In genomic region chr17:66583112-66583748, GRCh38 we compare ENCODE assay signal across 21 cellular contexts.
DNase-seq lines count a peak whose midpoint lies in the region; ATAC-seq, FAIRE-seq and TF ChIP-seq lines count a peak whose summit lies in the region.
"Had no signal": no experiment of that assay in that cellular context is flagged by ENCODE, and none has a peak within 500 bp of the region (broad histone marks: within the 10 kb centered on the region; RNA-seq: fewer than 3 reads in every experiment).

No MANE protein-coding gene starts in this region.

- POLR2A ChIA-PET in A549 (lab: Yijun Ruan, JAX) (no interaction called here), Caco-2 (lab: Charles Lee) (no interaction called here)

- H3K18ac ChIP-seq in mesenchymal stem cell (ENCODE audit: low read depth in 1 of 2, low read length in 2 of 2): no peak overlapping the region

- H3K27ac ChIP-seq in A549 (no peak overlapping the region; a peak in 1 of 6 replicates), mesenchymal stem cell (ENCODE audit: low read length, poor library complexity, severe bottlenecking) (peak overlapping the region; percentile 83)
- H3K27ac ChIP-seq: RWPE1 had no signal

- H3K23ac ChIP-seq in mesenchymal stem cell (ENCODE audit: low read length in 2 of 2): no peak overlapping the region

- no peak overlapping the region for H2BK120ac ChIP-seq in mesenchymal stem cell (ENCODE audit: low read depth, low read length)

- no peak overlapping the region for H3K4ac ChIP-seq in mesenchymal stem cell (ENCODE audit: low read depth in 1 of 2, low read length in 2 of 2)

- H3K4me3 Mint-ChIP-seq in Caco-2 (ENCODE audit: unreplicated experiment) (no peak overlapping the region), chondrocyte (ENCODE audit: unreplicated experiment) (peak overlapping the region; percentile 13)
- H3K4me3 Mint-ChIP-seq: CD8-positive, alpha-beta T cell had no signal

- H3K4me1 Mint-ChIP-seq in Caco-2 (ENCODE audit: low read depth, unreplicated experiment): peaks cover 39% of the 10 kb centered on the region
- peaks cover 57% of the 10 kb centered on the region for H3K4me1 Mint-ChIP-seq in chondrocyte (ENCODE audit: low read depth)

- H4K8ac ChIP-seq in mesenchymal stem cell (ENCODE audit: low read length): no peak overlapping the region

- CTCF ChIA-PET in A549 (lab: Yijun Ruan, JAX) (interaction anchor here (1.9 to 2.4 kb wide), 2 partner anchors 10 to 16 kb away, joined by 6 to 10 read pairs; no protein-coding TSS in a partner anchor), Caco-2 (lab: Charles Lee) (no interaction called here)

- H3K9me3 ChIP-seq in A549: no peaks in the 10 kb centered on the region
- H3K9me3 ChIP-seq in Caco-2: no peaks in the 10 kb centered on the region
- no peaks in the 10 kb centered on the region for H3K9me3 ChIP-seq in mesenchymal stem cell (ENCODE audit: control insufficient read depth, low read length)
- H3K9me3 ChIP-seq: MG63 had no signal

- no peaks in the 10 kb centered on the region for H3K9me3 Mint-ChIP-seq in Caco-2 (ENCODE audit: unreplicated experiment)
- no peaks in the 10 kb centered on the region for H3K9me3 Mint-ChIP-seq in chondrocyte (ENCODE audit: low read depth)

- no peak overlapping the region for H2AK5ac ChIP-seq in mesenchymal stem cell (ENCODE audit: low read length, severe bottlenecking)

- H3K4me2 ChIP-seq in A549 (peak overlapping the region; percentile 28), mesenchymal stem cell (ENCODE audit: low read length, poor library complexity, severe bottlenecking) (no peak overlapping the region)

- DNase-seq in A549 (ENCODE audit: low read depth in 1 of 2, low spot score in 1 of 2): no peak
- no peak for DNase-seq in Caco-2
- no peak for DNase-seq in chondrocyte (ENCODE audit: low spot score)
- DNase-seq in mesenchymal stem cell: no peak
- DNase-seq in HT-29 (ENCODE audit: low spot score): no peak
- no peak for DNase-seq in COLO668 (lab: John Stamatoyannopoulos, UW; ENCODE audit: unreplicated experiment)
- DNase-seq in nucleus accumbens (lab: John Stamatoyannopoulos, UW): no peak
- DNase-seq in 8988T: no peak
- DNase-seq: CD8-positive, alpha-beta T cell; GF-D8; IMR-90; Karpas-422; MG63; NCI-H1092; NCI-H146; NCI-H2081; NCI-H748 treated with DMSO at 0.1 percent for 48 hours; OCI-M1 had no signal

- no peak for FAIRE-seq in A549 (lab: Jason Lieb, UNC)
- FAIRE-seq: GM12892, H54 had no signal

- intact Hi-C loops in Caco-2 (cut with micrococcal nuclease; ENCODE audit: unreplicated experiment): no loop called here

- H3K27me3 ChIP-seq in Caco-2 (replicated peaks; ENCODE audit: control insufficient read depth, insufficient read depth, low read length) (no peaks in the 10 kb centered on the region), mesenchymal stem cell (ENCODE audit: control insufficient read depth in 1 of 2, insufficient read depth in 1 of 2, low read length in 2 of 2) (no peaks in the 10 kb centered on the region)
- H3K27me3 ChIP-seq: MG63 had no signal

- BruUV-seq in Caco-2 (replicated peaks; lab: Mats Ljungman, UMichigan): no TSS peak

- 65% methylated on average over 4 of the region's 4 CpGs for WGBS in A549 (ENCODE audit: missing lambda C conversion rate)
- WGBS in mesenchymal stem cell: 97% methylated on average over 3 of the region's 4 CpGs

- no peak overlapping the region for H2BK15ac ChIP-seq in mesenchymal stem cell (ENCODE audit: low read depth, poor library complexity, severe bottlenecking)

- H2BK12ac ChIP-seq in mesenchymal stem cell (ENCODE audit: low read length in 2 of 2): no peak overlapping the region

- no peak for ATAC-seq in A549
- ATAC-seq: CD8-positive, alpha-beta T cell had no signal

- no peak overlapping the region for H3K14ac ChIP-seq in mesenchymal stem cell (ENCODE audit: low read length in 2 of 2)

- TF ChIP-seq CTCF in A549 (IDR thresholded peaks at IDR 0.05): no peak
- TF ChIP-seq CTCF in Caco-2 (IDR thresholded peaks at IDR 0.05; ENCODE audit: insufficient read depth in 1 of 2, low read depth in 1 of 2, low read length in 1 of 2, severe bottlenecking in 1 of 2, unreplicated experiment in 1 of 2): no peak
- TF ChIP-seq CTCF in chondrocyte (IDR thresholded peaks at IDR 0.05): no peak

- no peak overlapping the region for H4K91ac ChIP-seq in mesenchymal stem cell (ENCODE audit: low read length)

- no peak for TF ChIP-seq POLR2A in A549 (IDR thresholded peaks at IDR 0.05; ENCODE audit: low read length)

- H3K36me3 ChIP-seq in Caco-2 (ENCODE audit: control insufficient read depth, insufficient read depth, low read length) (no peaks in the 10 kb centered on the region), mesenchymal stem cell (ENCODE audit: control insufficient read depth in 1 of 2, insufficient read depth in 2 of 2, low read depth in 1 of 2, low read length in 2 of 2) (peaks cover 0 to 7% of the 10 kb centered on the region in 2 experiments)
- H3K36me3 ChIP-seq: MG63 had no signal

- H3K27ac Mint-ChIP-seq in Caco-2 (ENCODE audit: unreplicated experiment) (peak overlapping the region; percentile 16), chondrocyte (ENCODE audit: unreplicated experiment) (peak overlapping the region; percentile 64)
- H3K27ac Mint-ChIP-seq: CD8-positive, alpha-beta T cell had no signal

- H3K9ac ChIP-seq in mesenchymal stem cell (ENCODE audit: low read length): no peak overlapping the region

- H3K27me3 Mint-ChIP-seq in Caco-2 (ENCODE audit: insufficient read depth, unreplicated experiment) (no peaks in the 10 kb centered on the region), chondrocyte (ENCODE audit: low read depth) (no peaks in the 10 kb centered on the region)

- H3K4me3 ChIP-seq in A549: no peak overlapping the region
- no peak overlapping the region for H3K4me3 ChIP-seq in Caco-2 (ENCODE audit: low read depth, low read length)
- H3K4me3 ChIP-seq in mesenchymal stem cell (ENCODE audit: insufficient read depth in 1 of 2, low read depth in 1 of 2, low read length in 2 of 2): no peak overlapping the region
- H3K4me3 ChIP-seq: MG63 had no signal

- no peak overlapping the region for H2AFZ ChIP-seq in mesenchymal stem cell (ENCODE audit: low read depth, low read length)

- H2BK5ac ChIP-seq in mesenchymal stem cell (ENCODE audit: low read depth, low read length, poor library complexity, severe bottlenecking): no peak overlapping the region

- TF ChIP-seq EP300 in A549 (IDR thresholded peaks at IDR 0.05): no peak

- TF ChIP-seq RAD21 in A549 (conservative IDR thresholded peaks at IDR 0.05 in 1 of 2, IDR thresholded peaks at IDR 0.05 in 1 of 2): no peak

- H3K4me1 ChIP-seq in A549: peaks cover 43% of the 10 kb centered on the region
- peaks cover 44% of the 10 kb centered on the region for H3K4me1 ChIP-seq in Caco-2
- H3K4me1 ChIP-seq in mesenchymal stem cell (ENCODE audit: control insufficient read depth, insufficient read depth, low read depth, low read length): peaks cover 27% of the 10 kb centered on the region

- peaks cover 37% of the 10 kb centered on the region for H3K79me1 ChIP-seq in mesenchymal stem cell (replicated peaks; ENCODE audit: low read length, poor library complexity, severe bottlenecking)

- peaks cover 11% of the 10 kb centered on the region for H3K36me3 Mint-ChIP-seq in Caco-2 (ENCODE audit: insufficient read depth, unreplicated experiment)
- H3K36me3 Mint-ChIP-seq in chondrocyte (ENCODE audit: low read depth): no peaks in the 10 kb centered on the region

TF ChIP-seq in A549, 52 proteins besides CTCF, POLR2A, EP300 and RAD21:
- TF ChIP-seq RCOR1 (IDR thresholded peaks at IDR 0.05; ENCODE audit: low read depth, low read length): no peak
- no peak for TF ChIP-seq RARB (CRISPR knock-in tag; IDR thresholded peaks at IDR 0.05)
- TF ChIP-seq FOSL2 (IDR thresholded peaks at IDR 0.05): no peak
- no peak for TF ChIP-seq FOSL2 (CRISPR knock-in tag; IDR thresholded peaks at IDR 0.05)
- TF ChIP-seq ZNF302 (CRISPR knock-in tag; IDR thresholded peaks at IDR 0.05): no peak
- TF ChIP-seq, protein P1, sequence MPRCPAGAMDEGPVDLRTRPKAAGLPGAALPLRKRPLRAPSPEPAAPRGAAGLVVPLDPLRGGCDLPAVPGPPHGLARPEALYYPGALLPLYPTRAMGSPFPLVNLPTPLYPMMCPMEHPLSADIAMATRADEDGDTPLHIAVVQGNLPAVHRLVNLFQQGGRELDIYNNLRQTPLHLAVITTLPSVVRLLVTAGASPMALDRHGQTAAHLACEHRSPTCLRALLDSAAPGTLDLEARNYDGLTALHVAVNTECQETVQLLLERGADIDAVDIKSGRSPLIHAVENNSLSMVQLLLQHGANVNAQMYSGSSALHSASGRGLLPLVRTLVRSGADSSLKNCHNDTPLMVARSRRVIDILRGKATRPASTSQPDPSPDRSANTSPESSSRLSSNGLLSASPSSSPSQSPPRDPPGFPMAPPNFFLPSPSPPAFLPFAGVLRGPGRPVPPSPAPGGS (IDR thresholded peaks at IDR 0.05): no peak
- TF ChIP-seq HOXB5 (CRISPR knock-in tag; IDR thresholded peaks at IDR 0.05): no peak
- TF ChIP-seq ZC3H11A (IDR thresholded peaks at IDR 0.05): no peak
- TF ChIP-seq HOXB13 (CRISPR knock-in tag; IDR thresholded peaks at IDR 0.05; ENCODE audit: low read depth): no peak
- TF ChIP-seq BHLHE40 (IDR thresholded peaks at IDR 0.05; ENCODE audit: low read depth, low read length): no peak
